Comparison of ENCODE assay signal across 32 cellular contexts in genomic region chr5:155056644-155057269, GRCh38. TPM values are rescaled to one million over a fixed set of nuclear protein-coding genes. Genes with fewer than 3 reads are reported as not detected.
"Had no signal": no experiment of that assay in that cellular context is flagged by ENCODE, and none has a peak within 500 bp of the region (broad histone marks: within the 10 kb centered on the region; RNA-seq: fewer than 3 reads in every experiment).

No MANE protein-coding gene starts in this region.

- H3K27ac ChIP-seq: colonic mucosa, esophagus squamous epithelium, heart right ventricle, lower lobe of right lung, ovary, psoas muscle, sigmoid colon, stomach, thyroid gland, upper lobe of left lung had no signal

- H3K36me3 ChIP-seq: colonic mucosa, esophagus squamous epithelium, heart right ventricle, lower lobe of right lung, ovary, sigmoid colon, stomach, thyroid gland, upper lobe of left lung had no signal

- H3K4me3 ChIP-seq: colonic mucosa, esophagus squamous epithelium, heart right ventricle, lower lobe of right lung, ovary, psoas muscle, sigmoid colon, stomach, thyroid gland, upper lobe of left lung had no signal

- ATAC-seq: left colon; left ventricle myocardium superior; lower lobe of right lung; naive thymus-derived CD8-positive, alpha-beta T cell; psoas muscle; right cardiac atrium; stimulated activated effector memory CD8-positive, alpha-beta T cell treated with anti-CD3 and anti-CD28 coated beads, Interleukin-12 subunit alpha, Interleukin-12 subunit beta, amount 100 ng/mL, for 72 hours had no signal

- H3K4me1 ChIP-seq: colonic mucosa, esophagus squamous epithelium, lower lobe of right lung, psoas muscle, stomach, thyroid gland, upper lobe of left lung had no signal

- H3K9me3 ChIP-seq: colonic mucosa, esophagus squamous epithelium, lower lobe of right lung, ovary, psoas muscle, sigmoid colon, stomach, thyroid gland, upper lobe of left lung had no signal

- H3K27me3 ChIP-seq: colonic mucosa, esophagus squamous epithelium, heart right ventricle, ovary, sigmoid colon, stomach, thyroid gland, upper lobe of left lung had no signal

- DNase-seq: colonic mucosa; effector memory CD4-positive, alpha-beta T cell; esophagus squamous epithelium; foreskin melanocyte; glutamatergic neuron; heart right ventricle; hypothalamus; immature natural killer cell; islet precursor cell; kidney glomerular epithelial cell; left colon; left ventricle myocardium superior; lower lobe of right lung; naive thymus-derived CD8-positive, alpha-beta T cell; occipital lobe; ovary; posterior cingulate gyrus; psoas muscle; right cardiac atrium; sigmoid colon; stimulated activated CD4-positive, alpha-beta T cell treated with anti-CD3 and anti-CD28 coated beads, Interleukin-2, amount 100 ng/mL, for 24 hours; stimulated activated CD4-positive, alpha-beta T cell treated with anti-CD3 and anti-CD28 coated beads, Interleukin-4, amount 100 ng/mL, for 24 hours; stimulated activated naive CD4-positive, alpha-beta T cell treated with Interleukin-2 at 50 U/mL for 16 hours; stomach; thyroid gland; upper lobe of left lung had no signal

RNA-seq across cellular contexts. Expression of gene KIF4B, which starts 43.2 kb away (rescaled TPM):
- total RNA-seq: colonic mucosa; epithelial cell of proximal tubule; esophagus squamous epithelium; left colon; lower lobe of right lung; mesenteric fat pad; myocyte; naive thymus-derived CD8-positive, alpha-beta T cell; thyroid gland had no signal
- polyA plus RNA-seq: endothelial cell of umbilical vein; heart right ventricle; immature natural killer cell; naive thymus-derived CD8-positive, alpha-beta T cell; neural cell; ovary; right cardiac atrium; stomach had no signal
